Comparison of ENCODE assay signal across 8 cellular contexts in genomic region chr17:34519286-34519685, GRCh38.
DNase-seq lines count a peak whose midpoint lies in the region; ATAC-seq and TF ChIP-seq lines count a peak whose summit lies in the region.

No MANE protein-coding gene starts in this region.

- H3K9me3 ChIP-seq in NT2/D1 (ENCODE audit: insufficient read depth, low read length), result no peaks in the 10 kb centered on the region
- H3K9me3 ChIP-seq in tibial nerve, result no peaks in the 10 kb centered on the region

- no peak for TF ChIP-seq POLR2A in tibial nerve (IDR thresholded peaks at IDR 0.05)

- WGBS in tibial nerve, 2 donors, result 26 to 40% methylated on average over 7 of the region's 7 CpGs

- no peak for ATAC-seq in HG02623 (IDR thresholded peaks at IDR 0.05; ENCODE audit: unreplicated experiment)
- ATAC-seq in GM18870 (IDR thresholded peaks at IDR 0.05; ENCODE audit: unreplicated experiment), result no peak

- H3K4me3 ChIP-seq in NT2/D1 (ENCODE audit: insufficient read length, low read depth), result no peak overlapping the region
- H3K4me3 ChIP-seq in fibroblast of villous mesenchyme (ENCODE audit: low read depth, low read length), result no peak overlapping the region
- no peak overlapping the region for H3K4me3 ChIP-seq in tibial nerve

- TF ChIP-seq CTCF in fibroblast of villous mesenchyme (IDR thresholded peaks at IDR 0.05; ENCODE audit: insufficient read depth, low read depth, low read length) (peak; percentile 47), tibial nerve (IDR thresholded peaks at IDR 0.05) (peak in 3 of 5 experiments; percentile 11 to 26 (median 24))

- H3K27me3 ChIP-seq in NT2/D1 (ENCODE audit: insufficient read depth, insufficient read length) (no peaks in the 10 kb centered on the region), tibial nerve (peaks cover 0 to 10% of the 10 kb centered on the region in 2 donors)

- no peak overlapping the region for H3K9ac ChIP-seq in NT2/D1 (ENCODE audit: insufficient read length, low read depth)

- H3K27ac ChIP-seq in tibial nerve, result no peak overlapping the region

- DNase-seq in stimulated activated CD4-positive, alpha-beta T cell treated with anti-CD3 and anti-CD28 coated beads, Interleukin-12 subunit alpha, Interleukin-12 subunit beta, amount 100 ng/mL, for 48 hours (ENCODE audit: low read depth in 2 of 3, low spot score in 1 of 3), result peak in 2 of 3 donors; percentile 7 to 10
- no peak for DNase-seq in stimulated activated CD4-positive, alpha-beta T cell treated with anti-CD3 and anti-CD28 coated beads, Interleukin-4, amount 100 ng/mL, for 4 hours
- peak; percentile 22 for DNase-seq in NT2/D1 (ENCODE audit: low read depth, low spot score)
- no peak for DNase-seq in fibroblast of villous mesenchyme (ENCODE audit: low read depth)
- DNase-seq in tibial nerve (ENCODE audit: low spot score in 2 of 2), result no peak
- no peak for DNase-seq in DMS53 (lab: John Stamatoyannopoulos, UW)

- TF ChIP-seq EP300 in tibial nerve (IDR thresholded peaks at IDR 0.05), result no peak

- H3K4me1 ChIP-seq in NT2/D1 (ENCODE audit: insufficient read depth, insufficient read length) (peaks cover 3% of the 10 kb centered on the region), tibial nerve (no peaks in the 10 kb centered on the region)

- H3K36me3 ChIP-seq in NT2/D1 (ENCODE audit: insufficient read depth, insufficient read length, low read length) (no peaks in the 10 kb centered on the region), tibial nerve (no peaks in the 10 kb centered on the region)

Comparison
In these comparisons a context has a peak if more than half of its experiments do, and no peak if none do; other contexts are left out.
1. DNase-seq: peak in stimulated activated CD4-positive, alpha-beta T cell treated with anti-CD3 and anti-CD28 coated beads, Interleukin-12 subunit alpha, Interleukin-12 subunit beta, amount 100 ng/mL, for 48 hours (2 of 3) and NT2/D1 (single experiment); none in stimulated activated CD4-positive, alpha-beta T cell treated with anti-CD3 and anti-CD28 coated beads, Interleukin-4, amount 100 ng/mL, for 4 hours (0 of 2), fibroblast of villous mesenchyme (single experiment), tibial nerve (0 of 2) and DMS53 (single experiment).